Comparison of ENCODE assay signal across 17 cellular contexts in genomic region chr19:38023245-38023644, GRCh38.
DNase-seq lines count a peak whose midpoint lies in the region; ATAC-seq and TF ChIP-seq lines count a peak whose summit lies in the region.
"Had no signal": no experiment of that assay in that cellular context is flagged by ENCODE, and none has a peak within 500 bp of the region (broad histone marks: within the 10 kb centered on the region; RNA-seq: fewer than 3 reads in every experiment).

No MANE protein-coding gene starts in this region.

- peaks cover 21% of the 10 kb centered on the region for H3K4me1 ChIP-seq in GM23248 (ENCODE audit: insufficient read depth)

- POLR2A ChIA-PET in RWPE1 (lab: Yijun Ruan, JAX; ENCODE audit: low non-redundant PET) = no interaction called here

- no peaks in the 10 kb centered on the region for H3K36me3 Mint-ChIP-seq in natural killer cell
- H3K36me3 Mint-ChIP-seq: CD4-positive, alpha-beta memory T cell had no signal

- no peaks in the 10 kb centered on the region for H3F3A ChIP-seq in GM23248 (ENCODE audit: insufficient read depth)

- no peaks in the 10 kb centered on the region for H4K20me1 ChIP-seq in GM23248 (ENCODE audit: insufficient read depth)

- no peaks in the 10 kb centered on the region for H3K27me3 ChIP-seq in GM23248 (replicated peaks; ENCODE audit: insufficient read depth)
- H3K27me3 ChIP-seq: gastroesophageal sphincter had no signal

- peak overlapping the region; percentile 34 for H3K4me2 ChIP-seq in GM23248 (ENCODE audit: unreplicated experiment)

- H3K9ac ChIP-seq in GM23248 = 0 out of 2 replicates have a peak overlapping the region, but pooled peaks have one; percentile 3

- H3K36me3 ChIP-seq in GM23248 (ENCODE audit: low read depth) = no peaks in the 10 kb centered on the region
- H3K36me3 ChIP-seq: gastroesophageal sphincter had no signal

- CTCF ChIA-PET in RWPE1 (lab: Yijun Ruan, JAX) = interaction anchor here (0.5 kb wide), 1 partner anchor 245 kb away, joined by 3 read pairs; no protein-coding TSS in a partner anchor

- intact Hi-C loops in natural killer cell (cut with micrococcal nuclease) = no loop called here

- DNase-seq in GM23248 (peak; percentile 64), RWPE1 (ENCODE audit: low spot score) (no peak), fibroblast of mammary gland (ENCODE audit: low read depth) (peak; percentile 69), retina (peak; percentile 66), hippocampal formation (lab: John Stamatoyannopoulos, UW) (no peak), natural killer cell (no peak)
- DNase-seq in stimulated activated CD4-positive, alpha-beta T cell treated with anti-CD3 and anti-CD28 coated beads, Interleukin-4, amount 100 ng/mL, for 24 hours = no peak
- no peak for DNase-seq in activated T-cell treated with anti-CD3 and anti-CD28 coated beads, Interleukin-2, amount 50 U/mL, for 48 hours
- DNase-seq: activated CD4-positive, alpha-beta T cell treated with anti-CD3 and anti-CD28 coated beads, Interleukin-2, amount 50 U/mL, for 1 hour; activated gamma-delta T cell; CD4-positive, alpha-beta memory T cell; NCI-H1436 treated with DMSO at 0.1 percent for 48 hours; NK-92 treated with Interleukin-12 subunit alpha and Interleukin-12 subunit beta, amount 100 ng/mL, for 24 hours; stimulated activated CD4-positive, alpha-beta T cell treated with anti-CD3 and anti-CD28 coated beads, Interleukin-1b, Interleukin-23, amount 100 ng/mL, for 48 hours; stimulated activated naive CD8-positive, alpha-beta T cell treated with anti-CD3 and anti-CD28 coated beads, Interleukin-15, Interleukin-2, amounts not matched to agents 100 U/mL and 50 U/mL, for 24 hours; T-helper 1 cell had no signal

- H3K27ac ChIP-seq in GM23248 (peak overlapping the region; percentile 48), RWPE1 (peak overlapping the region; percentile 21; the same call in 1 of the 2 replicates)
- H3K27ac ChIP-seq: gastroesophageal sphincter had no signal

- peaks cover 78% of the 10 kb centered on the region for H3K79me2 ChIP-seq in GM23248 (ENCODE audit: insufficient read depth)

- TF ChIP-seq CTCF in RWPE1 (conservative IDR thresholded peaks at IDR 0.05; ENCODE audit: low read depth) (no peak), fibroblast of mammary gland (conservative IDR thresholded peaks at IDR 0.05; ENCODE audit: control insufficient read depth, insufficient read depth, low read depth, low read length) (no peak), natural killer cell (IDR thresholded peaks at IDR 0.05) (no peak)

- H3K4me3 Mint-ChIP-seq in natural killer cell = no peak overlapping the region

- in situ Hi-C loops in GM23248 (cut with MboI) = no loop called here

- peak overlapping the region in 1 of 2 donors; percentile 30 for H3K27ac Mint-ChIP-seq in natural killer cell

- no peaks in the 10 kb centered on the region for H3K27me3 Mint-ChIP-seq in natural killer cell (ENCODE audit: low read depth in 2 of 2)
- H3K27me3 Mint-ChIP-seq: CD4-positive, alpha-beta memory T cell had no signal

- H2AFZ ChIP-seq in GM23248 = no peak overlapping the region

- no peaks in the 10 kb centered on the region for H3K9me2 ChIP-seq in GM23248 (ENCODE audit: insufficient read depth)

- no peaks in the 10 kb centered on the region for H3K9me3 Mint-ChIP-seq in natural killer cell

- H3K9me3 ChIP-seq in GM23248 (ENCODE audit: low read depth) = no peaks in the 10 kb centered on the region
- H3K9me3 ChIP-seq: gastroesophageal sphincter had no signal

- no peak for ATAC-seq in natural killer cell
- ATAC-seq: gastroesophageal sphincter; stimulated activated naive CD8-positive, alpha-beta T cell treated with anti-CD3 and anti-CD28 coated beads, Interleukin-15, Interleukin-2, amounts not matched to agents 100 U/mL and 50 U/mL, for 24 hours had no signal

- 66 to 70% methylated on average over 6 of the region's 6 CpGs for WGBS in GM23248 (ENCODE audit: low coverage in 1 of 2, low lambda C conversion rate in 2 of 2, missing lambda C conversion rate in 2 of 2), 2 experiments

- H3K4me3 ChIP-seq in GM23248 = no peak overlapping the region
- no peak overlapping the region for H3K4me3 ChIP-seq in fibroblast of mammary gland (ENCODE audit: control insufficient read depth, low read depth, low read length)
- H3K4me3 ChIP-seq: gastroesophageal sphincter had no signal

- H3K4me1 Mint-ChIP-seq in natural killer cell = peaks cover 24 to 31% of the 10 kb centered on the region in 2 donors

Comparison
In these comparisons a context has a peak if more than half of its experiments do, and no peak if none do; other contexts are left out.
1. DNase-seq: peak in GM23248 (single experiment), fibroblast of mammary gland (single experiment) and retina (single experiment); none in RWPE1 (single experiment), stimulated activated CD4-positive, alpha-beta T cell treated with anti-CD3 and anti-CD28 coated beads, Interleukin-4, amount 100 ng/mL, for 24 hours (single experiment), hippocampal formation (0 of 2), activated T-cell treated with anti-CD3 and anti-CD28 coated beads, Interleukin-2, amount 50 U/mL, for 48 hours (0 of 2) and natural killer cell (single experiment).